Comparison of ENCODE assay signal across 1 cellular context in the genomic region with DNA sequence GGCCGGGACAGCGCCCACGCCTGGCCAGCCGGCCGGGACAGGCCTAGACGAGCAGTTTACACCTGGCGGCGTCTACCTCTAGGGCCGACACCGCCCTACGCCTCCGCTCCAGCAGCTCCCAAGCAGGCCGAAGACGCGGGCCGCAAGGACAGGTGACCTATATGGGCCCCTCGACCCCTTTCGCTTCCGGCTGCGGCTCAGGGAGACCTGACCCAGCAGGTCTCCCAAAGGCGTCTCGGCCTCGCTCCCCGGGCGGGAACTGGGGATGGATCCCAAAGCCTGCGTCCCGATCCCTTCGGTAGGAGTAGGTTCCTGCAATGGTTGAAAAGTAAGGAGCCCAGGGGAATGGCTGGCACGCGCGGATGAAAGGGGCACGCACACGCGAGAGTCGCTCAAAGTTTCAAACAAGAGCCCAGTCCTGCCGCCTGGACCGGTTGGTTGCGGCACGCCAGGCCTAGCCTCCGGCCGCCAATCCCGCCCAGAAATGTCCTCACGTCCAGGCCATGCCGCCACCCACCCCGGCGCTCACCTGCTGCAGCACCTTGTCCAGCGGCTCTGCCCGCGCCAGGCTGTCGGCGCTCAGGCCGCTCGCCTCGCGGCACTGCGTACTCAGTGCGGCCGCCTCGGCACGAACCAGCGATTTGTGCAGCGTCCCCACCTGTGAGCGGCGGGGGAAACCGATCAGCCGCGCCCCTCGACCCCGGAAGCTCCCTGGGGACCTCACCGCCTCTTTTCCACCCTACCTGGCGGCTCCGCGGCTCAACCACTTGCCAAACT.
TF ChIP-seq lines count a peak whose summit lies in the region.

No MANE protein-coding gene starts in this region.

TF ChIP-seq in HEK293, 187 proteins besides CTCF, POLR2A, EP300 and RAD21 (continued from another document):
- TF ChIP-seq, protein P1, sequence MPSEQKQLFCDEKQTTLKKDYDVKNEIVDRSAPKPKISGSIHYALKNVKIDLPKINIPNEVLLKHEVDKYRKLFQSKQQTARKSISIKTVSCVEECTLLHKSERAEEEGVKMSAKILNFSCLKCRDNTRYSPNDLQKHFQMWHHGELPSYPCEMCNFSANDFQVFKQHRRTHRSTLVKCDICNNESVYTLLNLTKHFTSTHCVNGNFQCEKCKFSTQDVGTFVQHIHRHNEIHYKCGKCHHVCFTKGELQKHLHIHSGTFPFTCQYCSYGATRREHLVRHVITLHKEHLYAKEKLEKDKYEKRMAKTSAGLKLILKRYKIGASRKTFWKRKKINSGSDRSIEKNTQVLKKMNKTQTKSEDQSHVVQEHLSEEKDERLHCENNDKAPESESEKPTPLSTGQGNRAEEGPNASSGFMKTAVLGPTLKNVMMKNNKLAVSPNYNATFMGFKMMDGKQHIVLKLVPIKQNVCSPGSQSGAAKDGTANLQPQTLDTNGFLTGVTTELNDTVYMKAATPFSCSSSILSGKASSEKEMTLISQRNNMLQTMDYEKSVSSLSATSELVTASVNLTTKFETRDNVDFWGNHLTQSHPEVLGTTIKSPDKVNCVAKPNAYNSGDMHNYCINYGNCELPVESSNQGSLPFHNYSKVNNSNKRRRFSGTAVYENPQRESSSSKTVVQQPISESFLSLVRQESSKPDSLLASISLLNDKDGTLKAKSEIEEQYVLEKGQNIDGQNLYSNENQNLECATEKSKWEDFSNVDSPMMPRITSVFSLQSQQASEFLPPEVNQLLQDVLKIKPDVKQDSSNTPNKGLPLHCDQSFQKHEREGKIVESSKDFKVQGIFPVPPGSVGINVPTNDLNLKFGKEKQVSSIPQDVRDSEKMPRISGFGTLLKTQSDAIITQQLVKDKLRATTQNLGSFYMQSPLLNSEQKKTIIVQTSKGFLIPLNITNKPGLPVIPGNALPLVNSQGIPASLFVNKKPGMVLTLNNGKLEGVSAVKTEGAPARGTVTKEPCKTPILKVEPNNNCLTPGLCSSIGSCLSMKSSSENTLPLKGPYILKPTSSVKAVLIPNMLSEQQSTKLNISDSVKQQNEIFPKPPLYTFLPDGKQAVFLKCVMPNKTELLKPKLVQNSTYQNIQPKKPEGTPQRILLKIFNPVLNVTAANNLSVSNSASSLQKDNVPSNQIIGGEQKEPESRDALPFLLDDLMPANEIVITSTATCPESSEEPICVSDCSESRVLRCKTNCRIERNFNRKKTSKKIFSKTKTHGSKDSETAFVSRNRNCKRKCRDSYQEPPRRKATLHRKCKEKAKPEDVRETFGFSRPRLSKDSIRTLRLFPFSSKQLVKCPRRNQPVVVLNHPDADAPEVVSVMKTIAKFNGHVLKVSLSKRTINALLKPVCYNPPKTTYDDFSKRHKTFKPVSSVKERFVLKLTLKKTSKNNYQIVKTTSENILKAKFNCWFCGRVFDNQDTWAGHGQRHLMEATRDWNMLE (tag by site-specific recombination; conservative IDR thresholded peaks at IDR 0.05; ENCODE audit: low read depth): no peak
- TF ChIP-seq ZNF529 (tag by site-specific recombination; IDR thresholded peaks at IDR 0.05; ENCODE audit: insufficient replicate concordance) (no peak), ZNF133 (tag by site-specific recombination; IDR thresholded peaks at IDR 0.05) (no peak), ZNF350 (tag by site-specific recombination; IDR thresholded peaks at IDR 0.05) (no peak)
